Comparison of ENCODE assay signal across 8 cellular contexts in the genomic region with DNA sequence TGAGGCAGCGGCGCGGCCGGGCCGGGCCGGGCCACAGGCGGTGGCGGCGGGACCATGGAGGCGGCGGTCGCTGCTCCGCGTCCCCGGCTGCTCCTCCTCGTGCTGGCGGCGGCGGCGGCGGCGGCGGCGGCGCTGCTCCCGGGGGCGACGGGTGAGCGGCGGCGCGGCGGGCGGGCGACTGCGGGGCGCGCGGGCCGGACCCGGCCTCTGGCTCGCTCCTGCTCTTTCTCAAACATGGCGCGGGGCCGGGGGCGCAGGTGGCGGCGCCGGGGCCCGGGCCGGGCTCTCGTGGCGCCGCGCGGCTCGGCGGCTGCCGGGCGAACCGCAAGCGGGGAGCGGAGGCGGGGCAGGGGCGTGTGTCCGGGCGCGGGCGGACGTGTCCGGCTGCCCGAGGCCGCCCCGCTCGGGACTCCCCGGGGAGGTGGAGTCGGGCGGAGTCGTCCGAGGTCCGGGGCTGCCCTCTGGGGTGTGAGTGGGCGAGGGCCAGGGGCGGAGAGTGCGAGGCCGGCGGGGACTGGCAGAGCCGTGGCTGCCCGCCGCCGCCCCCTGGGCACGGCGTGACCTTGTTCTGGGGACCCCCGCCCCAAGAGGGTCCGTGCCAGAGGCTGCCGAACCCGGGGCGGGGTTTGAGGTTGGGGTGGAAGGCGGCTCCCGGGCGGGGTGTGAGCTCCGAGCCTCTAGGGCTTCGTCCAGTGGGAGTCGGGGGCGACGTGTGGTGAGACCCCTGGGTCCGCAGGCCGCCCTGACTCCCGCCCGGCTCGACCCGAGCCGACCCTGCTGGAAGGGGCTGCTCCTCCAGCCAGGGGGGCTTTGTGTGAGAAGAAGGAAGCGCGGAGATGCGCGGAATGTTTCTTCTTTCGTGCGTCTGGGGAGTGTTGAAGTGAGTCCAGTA. TPM values are rescaled to one million over a fixed set of nuclear protein-coding genes. Genes with fewer than 3 reads are reported as not detected.
A peak's percentile ranks its signal among the peaks of the same experiment; 100 is the strongest.
DNase-seq lines count a peak whose midpoint lies in the region; ATAC-seq and TF ChIP-seq lines count a peak whose summit lies in the region.

No MANE protein-coding gene starts in this region.

- ATAC-seq in CD4-positive, CD25-positive, alpha-beta regulatory T cell (ENCODE audit: low read depth in 2 of 2): peak; percentile 1 to 4
- ATAC-seq in HG03175 (IDR thresholded peaks at IDR 0.05; ENCODE audit: unreplicated experiment) (peak; percentile 49), heart left ventricle (peak; percentile 28 to 80 (median 72))
- ATAC-seq in activated naive CD8-positive, alpha-beta T cell treated with anti-CD3 and anti-CD28 coated beads, Interleukin-2, amount 50 U/mL, for 24 hours: peak; percentile 8

- H4K91ac ChIP-seq in trophoblast cell (ENCODE audit: low read depth, low read length): peak overlapping the region; percentile 85

- no peak overlapping the region for H3K23ac ChIP-seq in trophoblast cell (ENCODE audit: low read length)

- peak overlapping the region; percentile 6 to 63 (median 58) for H3K27ac Mint-ChIP-seq in CD4-positive, CD25-positive, alpha-beta regulatory T cell
- H3K27ac Mint-ChIP-seq in activated naive CD8-positive, alpha-beta T cell treated with anti-CD3 and anti-CD28 coated beads, Interleukin-2, amount 50 U/mL, for 24 hours: peak overlapping the region; percentile 76

- TF ChIP-seq CTCF in heart left ventricle (IDR thresholded peaks at IDR 0.05): peak in 1 of 12 donors; percentile 9

- H3K18ac ChIP-seq in trophoblast cell (ENCODE audit: low read length): peak overlapping the region; percentile 95

- peak overlapping the region; percentile 71 for H2AK5ac ChIP-seq in trophoblast cell (ENCODE audit: low read length)

- peak overlapping the region; percentile 75 for H3K4me2 ChIP-seq in trophoblast cell (ENCODE audit: low read length)

- peak; percentile 9 to 48 (median 46) for DNase-seq in CD4-positive, CD25-positive, alpha-beta regulatory T cell
- DNase-seq in GM19238 (ENCODE audit: insufficient read length, low spot score): peak; percentile 77
- DNase-seq in SJCRH30: peak; percentile 66 to 72
- peak; percentile 58 for DNase-seq in activated naive CD8-positive, alpha-beta T cell treated with anti-CD3 and anti-CD28 coated beads, Interleukin-2, amount 50 U/mL, for 24 hours
- peak; percentile 84 to 93 (median 87) for DNase-seq in heart left ventricle
- DNase-seq in trophoblast cell: peak; percentile 72
- no peak for DNase-seq in NCI-H1930 (lab: John Stamatoyannopoulos, UW)

- H3K27me3 Mint-ChIP-seq in CD4-positive, CD25-positive, alpha-beta regulatory T cell: no peaks in the 10 kb centered on the region
- no peaks in the 10 kb centered on the region for H3K27me3 Mint-ChIP-seq in activated naive CD8-positive, alpha-beta T cell treated with anti-CD3 and anti-CD28 coated beads, Interleukin-2, amount 50 U/mL, for 24 hours

- H2BK12ac ChIP-seq in trophoblast cell (ENCODE audit: low read length): peak overlapping the region; percentile 54

- peak overlapping the region; percentile 88 to 96 (median 90) for H3K4me3 Mint-ChIP-seq in CD4-positive, CD25-positive, alpha-beta regulatory T cell
- peak overlapping the region; percentile 83 for H3K4me3 Mint-ChIP-seq in activated naive CD8-positive, alpha-beta T cell treated with anti-CD3 and anti-CD28 coated beads, Interleukin-2, amount 50 U/mL, for 24 hours

- H3K36me3 ChIP-seq in CD4-positive, CD25-positive, alpha-beta regulatory T cell (ENCODE audit: control insufficient read depth, insufficient read depth, low read length): no peaks in the 10 kb centered on the region
- H3K36me3 ChIP-seq in SJCRH30 (peaks cover 5% of the 10 kb centered on the region; the same call in 1 of the 2 replicates), heart left ventricle (peaks cover 0 to 1% (median 0%) of the 10 kb centered on the region in 9 donors), trophoblast cell (ENCODE audit: control insufficient read depth in 1 of 2, insufficient read depth in 2 of 2, low read length in 2 of 2) (no peaks in the 10 kb centered on the region)

- H3K27ac ChIP-seq in CD4-positive, CD25-positive, alpha-beta regulatory T cell (ENCODE audit: insufficient read depth, low read length, poor library complexity, severe bottlenecking): peak overlapping the region; percentile 51
- peak overlapping the region; percentile 66 for H3K27ac ChIP-seq in SJCRH30
- H3K27ac ChIP-seq in heart left ventricle: peak overlapping the region; percentile 64 to 93 (median 90)
- H3K27ac ChIP-seq in trophoblast cell (ENCODE audit: low read depth, low read length): peak overlapping the region; percentile 67

- H3K4ac ChIP-seq in trophoblast cell (ENCODE audit: low read depth, low read length): peak overlapping the region; percentile 92

- peak overlapping the region; percentile 75 for H4K12ac ChIP-seq in trophoblast cell (ENCODE audit: low read depth, low read length)

- H3K27me3 ChIP-seq in CD4-positive, CD25-positive, alpha-beta regulatory T cell (ENCODE audit: control insufficient read depth, insufficient read depth, low read length): no peaks in the 10 kb centered on the region
- H3K27me3 ChIP-seq in SJCRH30 (no peaks in the 10 kb centered on the region), heart left ventricle (no peaks in the 10 kb centered on the region), trophoblast cell (ENCODE audit: insufficient read depth, low read length) (no peaks in the 10 kb centered on the region)

- peak overlapping the region; percentile 79 for H2BK5ac ChIP-seq in trophoblast cell (ENCODE audit: low read depth, low read length, poor library complexity)

- H3K9me3 ChIP-seq in CD4-positive, CD25-positive, alpha-beta regulatory T cell (ENCODE audit: control insufficient read depth in 2 of 2, low read length in 2 of 2): no peaks in the 10 kb centered on the region
- no peaks in the 10 kb centered on the region for H3K9me3 ChIP-seq in SJCRH30 (replicated peaks)
- no peaks in the 10 kb centered on the region for H3K9me3 ChIP-seq in heart left ventricle
- no peaks in the 10 kb centered on the region for H3K9me3 ChIP-seq in trophoblast cell (ENCODE audit: insufficient read depth, low read depth, low read length)

- peaks cover 5% of the 10 kb centered on the region for H3K36me3 Mint-ChIP-seq in CD4-positive, CD25-positive, alpha-beta regulatory T cell
- peaks cover 4% of the 10 kb centered on the region for H3K36me3 Mint-ChIP-seq in activated naive CD8-positive, alpha-beta T cell treated with anti-CD3 and anti-CD28 coated beads, Interleukin-2, amount 50 U/mL, for 24 hours (ENCODE audit: low read depth)

- H3K79me2 ChIP-seq in trophoblast cell (ENCODE audit: control insufficient read depth, insufficient read depth, low read length, poor library complexity): peaks cover 8% of the 10 kb centered on the region

- peak overlapping the region; percentile 86 for H4K8ac ChIP-seq in trophoblast cell (ENCODE audit: low read depth, low read length)

- intact Hi-C loops in heart left ventricle (cut with DNase I): loop anchor here in 2 of 10 donors (5.0 to 10.0 kb wide), 2 partner anchors 101 to 117 kb away; a partner anchor contains a TSS

- peak overlapping the region; percentile 63 for H2BK120ac ChIP-seq in trophoblast cell (ENCODE audit: insufficient read depth, low read length, poor library complexity)

- H3K9me3 Mint-ChIP-seq in CD4-positive, CD25-positive, alpha-beta regulatory T cell: no peaks in the 10 kb centered on the region
- no peaks in the 10 kb centered on the region for H3K9me3 Mint-ChIP-seq in activated naive CD8-positive, alpha-beta T cell treated with anti-CD3 and anti-CD28 coated beads, Interleukin-2, amount 50 U/mL, for 24 hours

- H3K9ac ChIP-seq in trophoblast cell (ENCODE audit: low read length): peak overlapping the region; percentile 91

- H3K14ac ChIP-seq in trophoblast cell (ENCODE audit: low read length): peak overlapping the region; percentile 95

- peaks cover 12% of the 10 kb centered on the region for H3K79me1 ChIP-seq in trophoblast cell (ENCODE audit: low read length)

- WGBS in heart left ventricle, 4 donors: 0 to 1% (median 0%) methylated on average over 16 to 118 of the region's 118 CpGs
- no CpG with 5 or more reads among the region's 118 CpGs for WGBS in trophoblast cell (ENCODE audit: extremely low coverage, insufficient coverage, insufficient read length)

- no peak for TF ChIP-seq POLR2A in heart left ventricle (IDR thresholded peaks at IDR 0.05)

- H2AFZ ChIP-seq in trophoblast cell (ENCODE audit: insufficient read depth, low read length, poor library complexity): peak overlapping the region; percentile 82

- H3K4me1 Mint-ChIP-seq in CD4-positive, CD25-positive, alpha-beta regulatory T cell: peaks cover 31 to 60% (median 51%) of the 10 kb centered on the region in 4 donors
- peaks cover 60% of the 10 kb centered on the region for H3K4me1 Mint-ChIP-seq in activated naive CD8-positive, alpha-beta T cell treated with anti-CD3 and anti-CD28 coated beads, Interleukin-2, amount 50 U/mL, for 24 hours

- H3K4me1 ChIP-seq in CD4-positive, CD25-positive, alpha-beta regulatory T cell (ENCODE audit: control insufficient read depth, insufficient read depth, low read length, poor library complexity, severe bottlenecking): peaks cover 50% of the 10 kb centered on the region
- H3K4me1 ChIP-seq in SJCRH30 (0 out of 2 replicates have a peak, but pooled peaks cover 6% of the 10 kb centered on the region), heart left ventricle (peaks cover 0 to 62% (median 39%) of the 10 kb centered on the region in 12 donors), trophoblast cell (ENCODE audit: control insufficient read depth in 1 of 2, insufficient read depth in 2 of 2, low read length in 2 of 2) (peaks cover 5 to 14% of the 10 kb centered on the region in 2 experiments)

- peak overlapping the region; percentile 93 for H3K4me3 ChIP-seq in CD4-positive, CD25-positive, alpha-beta regulatory T cell (ENCODE audit: low read depth, low read length)
- H3K4me3 ChIP-seq in SJCRH30 (peak overlapping the region; percentile 90), heart left ventricle (peak overlapping the region; percentile 63 to 98 (median 88)), trophoblast cell (ENCODE audit: low read depth, low read length) (peak overlapping the region; percentile 85)

RNA-seq across cellular contexts. Expression of a gene that starts 0.5 kb away (rescaled TPM):
- total RNA-seq in CD4-positive, CD25-positive, alpha-beta regulatory T cell: 24.9 TPM
- 10 to 100 TPM; 18.0 to 27.0 (median 18.9) TPM for polyA plus RNA-seq in CD4-positive, CD25-positive, alpha-beta regulatory T cell
- total RNA-seq in SJCRH30 (2014; rRNA removed; shearing (Covaris generic)): 85.0 and 97.4 TPM in 2 replicates
- 10 to 100 TPM in 8 of 9 donors, 1 to 10 TPM in 1; 8.5 to 41.0 (median 14.7) TPM for total RNA-seq in heart left ventricle
- 1 to 10 TPM; 3.8 to 7.6 TPM for polyA plus RNA-seq in heart left ventricle
- 38.6 and 40.3 TPM in 2 replicates for polyA plus RNA-seq in trophoblast cell (2013)

Comparison
In these comparisons a context has a peak if more than half of its experiments do, and no peak if none do; other contexts are left out.
1. ATAC-seq: peak in every context shown above with its lines; median percentile 72 in heart left ventricle; 49 in HG03175; 8 in activated naive CD8-positive, alpha-beta T cell treated with anti-CD3 and anti-CD28 coated beads, Interleukin-2, amount 50 U/mL, for 24 hours; 2 in CD4-positive, CD25-positive, alpha-beta regulatory T cell.
2. DNase-seq: peak in CD4-positive, CD25-positive, alpha-beta regulatory T cell (3 of 3), GM19238 (single experiment), SJCRH30 (2 of 2), activated naive CD8-positive, alpha-beta T cell treated with anti-CD3 and anti-CD28 coated beads, Interleukin-2, amount 50 U/mL, for 24 hours (single experiment), heart left ventricle (5 of 5) and trophoblast cell (2 of 2); none in NCI-H1930 (0 of 2).
3. Peak in every context shown above with its lines, with median percentiles within 50 percentile points of each other: H3K27ac ChIP-seq and H3K4me3 ChIP-seq.